In the genomic region with DNA sequence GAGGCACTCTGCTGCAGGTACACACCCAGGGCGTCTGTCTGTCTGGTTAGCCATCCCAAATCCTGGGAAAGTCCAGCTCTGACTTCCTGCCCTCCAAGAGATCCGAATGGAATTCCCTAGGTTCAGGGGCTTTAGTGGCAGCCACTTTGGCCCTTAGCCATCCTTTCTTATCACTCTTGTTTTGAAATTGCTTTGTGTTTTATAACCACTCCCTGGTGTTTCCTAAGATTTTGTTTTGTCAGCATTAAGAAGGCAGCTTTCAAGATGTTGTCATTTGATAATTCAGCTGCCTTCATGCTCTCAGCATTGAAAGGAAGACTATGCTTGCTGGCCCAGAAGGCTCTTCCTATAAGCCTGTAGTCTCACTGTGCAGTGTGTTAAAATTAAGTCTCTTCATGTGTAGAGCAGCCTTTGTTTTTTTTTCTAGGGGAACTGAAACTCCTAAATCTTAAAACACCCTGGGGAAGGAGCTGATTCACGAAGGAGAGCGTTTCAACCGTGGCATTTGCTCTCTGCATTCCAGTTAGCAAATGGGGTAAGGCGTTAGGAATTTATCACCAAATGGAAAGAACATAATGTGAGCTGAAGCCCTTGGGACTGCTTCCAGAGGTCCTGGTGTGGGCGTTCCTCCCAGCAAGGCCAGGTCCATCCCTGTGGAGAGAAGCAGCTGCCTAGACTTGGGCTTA, we compare ENCODE assay signal across 8 cellular contexts. TPM values are rescaled to one million over a fixed set of nuclear protein-coding genes. Genes with fewer than 3 reads are reported as not detected.
DNase-seq lines count a peak whose midpoint lies in the region; ATAC-seq and TF ChIP-seq lines count a peak whose summit lies in the region.

No MANE protein-coding gene starts in this region.

- H3K27ac Mint-ChIP-seq in Caco-2 (ENCODE audit: unreplicated experiment) = no peak overlapping the region

- H3K36me3 Mint-ChIP-seq in Caco-2 (ENCODE audit: insufficient read depth, unreplicated experiment) = peaks cover 53% of the 10 kb centered on the region

- peak; percentile 75 for DNase-seq in T1000 (lab: John Stamatoyannopoulos, UW)
- DNase-seq in Right ventricle myocardium inferior (ENCODE audit: missing footprints) = peak; percentile 80
- DNase-seq in skeletal muscle cell (ENCODE audit: low read depth) = peak; percentile 97
- no peak for DNase-seq in superior temporal gyrus (ENCODE audit: extremely low spot score)
- no peak for DNase-seq in NCI-H2029 (lab: John Stamatoyannopoulos, UW)
- DNase-seq in COLO668 (lab: John Stamatoyannopoulos, UW; ENCODE audit: unreplicated experiment) = no peak
- DNase-seq in Caco-2 = no peak

- no peaks in the 10 kb centered on the region for H3K9me3 ChIP-seq in Caco-2

- H3K4me1 ChIP-seq in Caco-2 = peaks cover 20% of the 10 kb centered on the region

- no peak for TF ChIP-seq CTCF in Caco-2 (IDR thresholded peaks at IDR 0.05; ENCODE audit: insufficient read depth in 1 of 2, low read depth in 1 of 2, low read length in 1 of 2, severe bottlenecking in 1 of 2, unreplicated experiment in 1 of 2)

- CTCF ChIA-PET in Caco-2 (lab: Charles Lee) = interaction anchor here (1.2 kb wide), 1 partner anchor 9 kb away, joined by 3 read pairs; no protein-coding TSS in a partner anchor

- peaks cover 2% of the 10 kb centered on the region; the same call in 1 of the 2 replicates for H3K36me3 ChIP-seq in Caco-2 (ENCODE audit: control insufficient read depth, insufficient read depth, low read length)

- no peaks in the 10 kb centered on the region for H3K27me3 ChIP-seq in Caco-2 (replicated peaks; ENCODE audit: control insufficient read depth, insufficient read depth, low read length)

- H3K27me3 Mint-ChIP-seq in Caco-2 (ENCODE audit: insufficient read depth, unreplicated experiment) = no peaks in the 10 kb centered on the region

- POLR2A ChIA-PET in Caco-2 (lab: Charles Lee) = no interaction called here

- no peaks in the 10 kb centered on the region for H3K9me3 Mint-ChIP-seq in Caco-2 (ENCODE audit: unreplicated experiment)

- no peak overlapping the region for H3K4me3 ChIP-seq in skeletal muscle cell (ENCODE audit: low read depth, low read length)
- no peak overlapping the region for H3K4me3 ChIP-seq in Caco-2 (ENCODE audit: low read depth, low read length)

- H3K4me1 Mint-ChIP-seq in Caco-2 (ENCODE audit: low read depth, unreplicated experiment) = peaks cover 13% of the 10 kb centered on the region

- H3K4me3 Mint-ChIP-seq in Caco-2 (ENCODE audit: unreplicated experiment) = no peak overlapping the region

- BruUV-seq in Caco-2 (replicated peaks; lab: Mats Ljungman, UMichigan) = no TSS peak

- peak; percentile 55 for ATAC-seq in GM21529 (IDR thresholded peaks at IDR 0.05; ENCODE audit: unreplicated experiment)
- ATAC-seq in Right ventricle myocardium inferior = peak; percentile 90

- intact Hi-C loops in Right ventricle myocardium inferior (cut with DNase I) (loop anchor here (1.0 to 5.0 kb wide), 2 partner anchors 25 to 35 kb away; a partner anchor contains a TSS), Caco-2 (cut with micrococcal nuclease; ENCODE audit: unreplicated experiment) (no loop called here)

RNA-seq across cellular contexts. Expression of a gene that starts 14.2 kb away (rescaled TPM):
- total RNA-seq in Right ventricle myocardium inferior (70.8 TPM), Caco-2 (2022) (1.1 TPM in 1 of 2 replicates, not detected in the other)

RNA-seq across cellular contexts. Expression of a gene that starts 35.9 kb away (rescaled TPM):
- total RNA-seq in Right ventricle myocardium inferior = 23.1 TPM
- 70.9 and 73.8 TPM in 2 replicates for total RNA-seq in Caco-2 (2022)

RNA-seq across cellular contexts. Expression of a gene that starts 35.9 kb away (rescaled TPM):
- total RNA-seq in Right ventricle myocardium inferior = 35.8 TPM
- 68.4 and 71.3 TPM in 2 replicates for total RNA-seq in Caco-2 (2022)

Comparison
In these comparisons a context has a peak if more than half of its experiments do, and no peak if none do; other contexts are left out.
1. DNase-seq: peak in T1000 (single experiment), Right ventricle myocardium inferior (single experiment) and skeletal muscle cell (single experiment); none in superior temporal gyrus (single experiment), NCI-H2029 (single experiment), COLO668 (single experiment) and Caco-2 (0 of 2).
2. RNA of a gene that starts 14.2 kb away (total RNA-seq): 70.8 TPM in Right ventricle myocardium inferior (single experiment); 1.1 TPM in Caco-2; every median in the first group is over 10 times any median in the second.